1 cellular context compared by ENCODE assay signal in genomic region chr13:50125556-50126377, GRCh38.
TF ChIP-seq lines count a peak whose summit lies in the region.

No MANE protein-coding gene starts in this region.

TF ChIP-seq in HepG2, 621 proteins besides CTCF, POLR2A, EP300 and RAD21 (continued from another document and continues in another):
- no peak; a peak in 1 of 4 replicates for TF ChIP-seq MAFK (conservative IDR thresholded peaks at IDR 0.05 in 1 of 2, IDR thresholded peaks at IDR 0.05 in 1 of 2; ENCODE audit: low read length in 2 of 2)
- 0 out of 2 replicates have a peak, but pooled peaks have one; percentile 13 for TF ChIP-seq IRF1 (CRISPR knock-in tag; IDR thresholded peaks at IDR 0.05; ENCODE audit: low read depth)
- TF ChIP-seq SAFB2 (CRISPR knock-in tag; IDR thresholded peaks at IDR 0.05; ENCODE audit: borderline replicate concordance, low read depth): peak; percentile 68; the same call in 1 of the 2 replicates
- peak; percentile 84 for TF ChIP-seq KLF13 (CRISPR knock-in tag; IDR thresholded peaks at IDR 0.05)
- TF ChIP-seq MXI1 (IDR thresholded peaks at IDR 0.05; ENCODE audit: borderline replicate concordance, low read depth, low read length): 0 out of 3 replicates have a peak, but pooled peaks have one; percentile 18
- peak; percentile 21; the same call in 1 of the 2 replicates for TF ChIP-seq ZSCAN31 (CRISPR knock-in tag; IDR thresholded peaks at IDR 0.05; ENCODE audit: low read depth)
- TF ChIP-seq HMG20B (CRISPR knock-in tag; conservative IDR thresholded peaks at IDR 0.05): no peak; the same call in 1 of the 2 replicates
- 0 out of 2 replicates have a peak, but pooled peaks have one; percentile 57 for TF ChIP-seq THAP8 (CRISPR knock-in tag; IDR thresholded peaks at IDR 0.05; ENCODE audit: borderline replicate concordance)
- TF ChIP-seq HMGA1 (CRISPR knock-in tag; conservative IDR thresholded peaks at IDR 0.05): no peak
- TF ChIP-seq NCOR1 (IDR thresholded peaks at IDR 0.05; ENCODE audit: borderline replicate concordance, low read length): peak; percentile 52; the same call in 1 of the 2 replicates
- TF ChIP-seq PLSCR1 (CRISPR knock-in tag; IDR thresholded peaks at IDR 0.05; ENCODE audit: borderline replicate concordance): no peak
- peak; percentile 70; the same call in 1 of the 2 replicates for TF ChIP-seq ARNT2 (CRISPR knock-in tag; IDR thresholded peaks at IDR 0.05; ENCODE audit: low read depth)
- no peak for TF ChIP-seq HOXA7 (CRISPR knock-in tag; IDR thresholded peaks at IDR 0.05)
- peak; percentile 86; the same call in 1 of the 2 replicates for TF ChIP-seq ZMAT3 (CRISPR knock-in tag; conservative IDR thresholded peaks at IDR 0.05)
- no peak for TF ChIP-seq HNRNPUL1 (IDR thresholded peaks at IDR 0.05; ENCODE audit: low read depth, low read length)
- peak; percentile 64; the same call in 1 of the 2 replicates for TF ChIP-seq TBX2 (CRISPR knock-in tag; IDR thresholded peaks at IDR 0.05; ENCODE audit: borderline replicate concordance)
- peak; percentile 96; the same call in 1 of the 2 replicates for TF ChIP-seq LBX2 (CRISPR knock-in tag; IDR thresholded peaks at IDR 0.05; ENCODE audit: borderline replicate concordance)
- peak; percentile 21; the same call in 1 of the 2 replicates for TF ChIP-seq NFYB (CRISPR knock-in tag; IDR thresholded peaks at IDR 0.05)
- TF ChIP-seq SRY (CRISPR knock-in tag; IDR thresholded peaks at IDR 0.05): peak; percentile 91
- no peak for TF ChIP-seq ZMAT5 (CRISPR knock-in tag; IDR thresholded peaks at IDR 0.05; ENCODE audit: borderline replicate concordance, low read depth)
- TF ChIP-seq SALL1 (CRISPR knock-in tag; IDR thresholded peaks at IDR 0.05): peak; percentile 71; the same call in 1 of the 2 replicates
- TF ChIP-seq ZBTB44 (CRISPR knock-in tag; IDR thresholded peaks at IDR 0.05): no peak
- TF ChIP-seq PAX8 (CRISPR knock-in tag; IDR thresholded peaks at IDR 0.05; ENCODE audit: borderline replicate concordance): 0 out of 2 replicates have a peak, but pooled peaks have one; percentile 86
- TF ChIP-seq ZNF780A (CRISPR knock-in tag; IDR thresholded peaks at IDR 0.05): 0 out of 2 replicates have a peak, but pooled peaks have one; percentile 23
- TF ChIP-seq ZNF510 (CRISPR knock-in tag; IDR thresholded peaks at IDR 0.05; ENCODE audit: low read depth): peak; percentile 65; the same call in 1 of the 2 replicates
- no peak for TF ChIP-seq PRPF4 (IDR thresholded peaks at IDR 0.05; ENCODE audit: low read depth, low read length, poor library complexity, severe bottlenecking)
- TF ChIP-seq CREBL2 (CRISPR knock-in tag; IDR thresholded peaks at IDR 0.05; ENCODE audit: borderline replicate concordance): 0 out of 2 replicates have a peak, but pooled peaks have one; percentile 10
- no peak; the same call in 1 of the 2 replicates for TF ChIP-seq FOXJ3 (CRISPR knock-in tag; IDR thresholded peaks at IDR 0.05; ENCODE audit: borderline replicate concordance)
- no peak for TF ChIP-seq PAF1 (CRISPR knock-in tag; IDR thresholded peaks at IDR 0.05)
- peak; percentile 73; the same call in 1 of the 2 replicates for TF ChIP-seq DRAP1 (CRISPR knock-in tag; IDR thresholded peaks at IDR 0.05)
- TF ChIP-seq TOPORS (CRISPR knock-in tag; IDR thresholded peaks at IDR 0.05): 0 out of 2 replicates have a peak, but pooled peaks have one; percentile 5
- TF ChIP-seq HNRNPK (IDR thresholded peaks at IDR 0.05; ENCODE audit: low read depth, low read length, poor library complexity, severe bottlenecking): peak; percentile 70
- peak; percentile 70 for TF ChIP-seq ZNF501 (CRISPR knock-in tag; IDR thresholded peaks at IDR 0.05)
- TF ChIP-seq MYPOP (CRISPR knock-in tag; IDR thresholded peaks at IDR 0.05): peak; percentile 85
- TF ChIP-seq HIVEP1 (CRISPR knock-in tag; IDR thresholded peaks at IDR 0.05): peak; percentile 73; the same call in 1 of the 2 replicates
- no peak for TF ChIP-seq SYNCRIP (IDR thresholded peaks at IDR 0.05; ENCODE audit: insufficient read depth, low read depth, low read length)
- no peak for TF ChIP-seq ZBTB7A (CRISPR knock-in tag; IDR thresholded peaks at IDR 0.05)
- peak; percentile 56; the same call in 1 of the 2 replicates for TF ChIP-seq ARID4A (CRISPR knock-in tag; IDR thresholded peaks at IDR 0.05; ENCODE audit: borderline replicate concordance)
- TF ChIP-seq ZNF775 (CRISPR knock-in tag; IDR thresholded peaks at IDR 0.05; ENCODE audit: borderline replicate concordance): no peak
- no peak for TF ChIP-seq KIAA2018 (CRISPR knock-in tag; IDR thresholded peaks at IDR 0.05; ENCODE audit: borderline replicate concordance)
- 0 out of 2 replicates have a peak, but pooled peaks have one; percentile 26 for TF ChIP-seq ZNF431 (CRISPR knock-in tag; IDR thresholded peaks at IDR 0.05; ENCODE audit: borderline replicate concordance, low read depth)
